Comparison of ENCODE assay signal across 8 cellular contexts in genomic region chr3:185586644-185586964, GRCh38. TPM values are rescaled to one million over a fixed set of nuclear protein-coding genes. Genes with fewer than 3 reads are reported as not detected.
DNase-seq lines count a peak whose midpoint lies in the region; ATAC-seq and TF ChIP-seq lines count a peak whose summit lies in the region.

No MANE protein-coding gene starts in this region.

- TF ChIP-seq CTCF in left ventricle myocardium inferior (IDR thresholded peaks at IDR 0.05; ENCODE audit: borderline replicate concordance): no peak
- no peak for TF ChIP-seq CTCF in stomach (IDR thresholded peaks at IDR 0.05)

- peaks cover 38% of the 10 kb centered on the region for H3K4me1 ChIP-seq in left ventricle myocardium inferior
- H3K4me1 ChIP-seq in iPS-20b (ENCODE audit: insufficient read depth, low read length): peaks cover 7% of the 10 kb centered on the region; the same call in 1 of the 2 replicates
- peaks cover 15 to 41% (median 37%) of the 10 kb centered on the region in 4 donors for H3K4me1 ChIP-seq in stomach

- peak overlapping the region; percentile 87; the same call in 1 of the 2 replicates for H3K9ac ChIP-seq in iPS-20b (ENCODE audit: low read depth, low read length)

- H3K27me3 ChIP-seq in left ventricle myocardium inferior (ENCODE audit: low read depth) (no peaks in the 10 kb centered on the region), iPS-20b (ENCODE audit: insufficient read depth, low read length) (no peaks in the 10 kb centered on the region), stomach (no peaks in the 10 kb centered on the region)

- peaks cover 23% of the 10 kb centered on the region for H3K36me3 Mint-ChIP-seq in activated T-helper 17 cell treated with anti-CD3 and anti-CD28 coated beads, Interleukin-2, amount 50 U/mL, for 72 hours (ENCODE audit: low read depth)

- H3K36me3 ChIP-seq in left ventricle myocardium inferior (peaks cover 13% of the 10 kb centered on the region), iPS-20b (ENCODE audit: insufficient read depth, low read depth, low read length) (0 out of 2 replicates have a peak, but pooled peaks cover 2% of the 10 kb centered on the region), stomach (peaks cover 0 to 21% (median 14%) of the 10 kb centered on the region in 4 donors)

- H3K27ac Mint-ChIP-seq in activated T-helper 17 cell treated with anti-CD3 and anti-CD28 coated beads, Interleukin-2, amount 50 U/mL, for 72 hours: peak overlapping the region; percentile 98

- H3K4me3 ChIP-seq in left ventricle myocardium inferior: peak overlapping the region; percentile 87
- peak overlapping the region; percentile 91 for H3K4me3 ChIP-seq in iPS-20b (ENCODE audit: low read length)
- H3K4me3 ChIP-seq in stomach: peak overlapping the region; percentile 90 to 97 (median 90)

- no peak for DNase-seq in left ventricle myocardium inferior
- DNase-seq in left cardiac atrium: no peak
- DNase-seq in stomach: no peak
- DNase-seq in NCI-H1436 (lab: John Stamatoyannopoulos, UW): no peak
- no peak for DNase-seq in NCI-H2081 treated with DMSO at 0.1 percent for 48 hours (lab: John Stamatoyannopoulos, UW)

- no peaks in the 10 kb centered on the region for H3K9me3 Mint-ChIP-seq in activated T-helper 17 cell treated with anti-CD3 and anti-CD28 coated beads, Interleukin-2, amount 50 U/mL, for 72 hours

- H3K9me3 ChIP-seq in left ventricle myocardium inferior (replicated peaks) (no peaks in the 10 kb centered on the region), iPS-20b (ENCODE audit: insufficient read depth, low read depth, low read length) (no peaks in the 10 kb centered on the region), stomach (no peaks in the 10 kb centered on the region)

- no peaks in the 10 kb centered on the region for H3K27me3 Mint-ChIP-seq in activated T-helper 17 cell treated with anti-CD3 and anti-CD28 coated beads, Interleukin-2, amount 50 U/mL, for 72 hours

- intact Hi-C loops in left ventricle myocardium inferior (cut with micrococcal nuclease) (no loop called here), left cardiac atrium (cut with DNase I) (no loop called here), stomach (cut with DNase I; ENCODE audit: low total_unique reads) (no loop called here)

- H3K4me1 Mint-ChIP-seq in activated T-helper 17 cell treated with anti-CD3 and anti-CD28 coated beads, Interleukin-2, amount 50 U/mL, for 72 hours: peaks cover 14% of the 10 kb centered on the region

- H3K4me3 Mint-ChIP-seq in activated T-helper 17 cell treated with anti-CD3 and anti-CD28 coated beads, Interleukin-2, amount 50 U/mL, for 72 hours: peak overlapping the region; percentile 93

- no peak for TF ChIP-seq POLR2A in stomach (IDR thresholded peaks at IDR 0.05)

- WGBS in stomach, 5 donors: 0 to 1% (median 0%) methylated on average over 7 to 8 of the region's 8 CpGs

- no peak for ATAC-seq in left cardiac atrium
- ATAC-seq in activated T-helper 17 cell treated with anti-CD3 and anti-CD28 coated beads, Interleukin-2, amount 50 U/mL, for 72 hours (replicated peaks): no peak
- no peak for ATAC-seq in GM19452 (IDR thresholded peaks at IDR 0.05; ENCODE audit: unreplicated experiment)

- H3K27ac ChIP-seq in left ventricle myocardium inferior (replicated peaks): peak overlapping the region; percentile 92
- no peak overlapping the region for H3K27ac ChIP-seq in iPS-20b (ENCODE audit: low read length)
- peak overlapping the region; percentile 95 to 99 (median 98) for H3K27ac ChIP-seq in stomach

- TF ChIP-seq EP300 in stomach (IDR thresholded peaks at IDR 0.05): no peak

RNA-seq across cellular contexts. Expression of gene SENP2, which starts 0.5 kb away (rescaled TPM):
- total RNA-seq in left ventricle myocardium inferior (30.6 TPM), left cardiac atrium (10 to 100 TPM; 25.4 to 28.9 TPM), stomach (100 to 1,000 TPM in 1 of 5 donors, 10 to 100 TPM in 3, 1 to 10 TPM in 1; 2.3 to 146 (median 17.1) TPM)
- 10 to 100 TPM; 31.2 to 42.4 TPM for total RNA-seq in activated T-helper 17 cell treated with anti-CD3 and anti-CD28 coated beads, Interleukin-2, amount 50 U/mL, for 72 hours
- 10 to 100 TPM in 1 of 3 donors, 1 to 10 TPM in 2; 5.2 to 16.0 (median 8.7) TPM for polyA plus RNA-seq in stomach

RNA-seq across cellular contexts. Expression of gene LIPH, which starts 34.2 kb away (rescaled TPM):
- total RNA-seq in left ventricle myocardium inferior (0.44 TPM), left cardiac atrium (under 1 TPM; 0.13 to 0.41 TPM), stomach (100 to 1,000 TPM in 1 of 5 donors, 10 to 100 TPM in 3, 1 to 10 TPM in 1; 4.3 to 257 (median 60.0) TPM)
- total RNA-seq in activated T-helper 17 cell treated with anti-CD3 and anti-CD28 coated beads, Interleukin-2, amount 50 U/mL, for 72 hours: under 1 TPM in 1 of 2 donors, not detected in 1; 0.65 TPM
- polyA plus RNA-seq in stomach: 10 to 100 TPM in 2 of 3 donors, 1 to 10 TPM in 1; 8.5 to 18.2 (median 15.1) TPM
